Comparison of ENCODE assay signal across 9 cellular contexts in the genomic region with DNA sequence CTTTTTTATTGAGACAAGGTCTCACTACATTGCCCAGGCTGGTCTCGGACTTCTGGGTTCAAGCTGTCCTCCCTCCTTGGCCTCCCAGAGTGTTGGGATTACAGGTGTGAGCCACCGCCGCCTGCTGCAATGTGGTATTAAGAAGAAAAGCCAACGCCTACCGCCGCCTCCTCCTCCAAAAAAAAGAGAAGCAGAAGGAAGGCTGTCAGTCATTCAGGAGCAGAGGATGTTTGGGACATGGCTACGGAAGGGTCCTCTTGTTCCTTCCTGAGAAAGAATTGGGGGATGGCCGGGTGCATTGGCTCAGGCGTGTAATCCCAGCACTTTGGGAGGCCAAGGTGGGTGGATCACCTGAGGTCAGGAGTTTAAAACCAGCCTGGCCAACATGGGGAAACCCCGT. TPM values are rescaled to one million over a fixed set of nuclear protein-coding genes. Genes with fewer than 3 reads are reported as not detected.
DNase-seq lines count a peak whose midpoint lies in the region; ATAC-seq lines count a peak whose summit lies in the region.
"Had no signal": no experiment of that assay in that cellular context is flagged by ENCODE, and none has a peak within 500 bp of the region (broad histone marks: within the 10 kb centered on the region; RNA-seq: fewer than 3 reads in every experiment).

No MANE protein-coding gene starts in this region.

- peaks cover 61% of the 10 kb centered on the region for H3K4me1 Mint-ChIP-seq in activated CD4-positive, alpha-beta T cell treated with anti-CD3 and anti-CD28 coated beads for 36 hours
- H3K4me1 Mint-ChIP-seq in activated CD4-positive, alpha-beta memory T cell treated with anti-CD3 and anti-CD28 coated beads, Interleukin-2, amount 10 ng/mL, durations not matched to agents 7 days and 5 days = peaks cover 57% of the 10 kb centered on the region
- peaks cover 85% of the 10 kb centered on the region for H3K4me1 Mint-ChIP-seq in stimulated activated naive CD8-positive, alpha-beta T cell treated with anti-CD3 and anti-CD28 coated beads, Interleukin-15, amount 100 ng/mL, for 72 hours

- no peaks in the 10 kb centered on the region for H3K9me3 Mint-ChIP-seq in activated CD4-positive, alpha-beta T cell treated with anti-CD3 and anti-CD28 coated beads for 36 hours (ENCODE audit: low read depth)
- no peaks in the 10 kb centered on the region for H3K9me3 Mint-ChIP-seq in activated CD4-positive, alpha-beta memory T cell treated with anti-CD3 and anti-CD28 coated beads, Interleukin-2, amount 10 ng/mL, durations not matched to agents 7 days and 5 days
- no peaks in the 10 kb centered on the region for H3K9me3 Mint-ChIP-seq in stimulated activated naive CD8-positive, alpha-beta T cell treated with anti-CD3 and anti-CD28 coated beads, Interleukin-15, amount 100 ng/mL, for 72 hours

- peaks cover 27% of the 10 kb centered on the region for H3K36me3 Mint-ChIP-seq in activated CD4-positive, alpha-beta T cell treated with anti-CD3 and anti-CD28 coated beads for 36 hours (ENCODE audit: low read depth)
- H3K36me3 Mint-ChIP-seq in activated CD4-positive, alpha-beta memory T cell treated with anti-CD3 and anti-CD28 coated beads, Interleukin-2, amount 10 ng/mL, durations not matched to agents 7 days and 5 days (ENCODE audit: low read depth) = peaks cover 29% of the 10 kb centered on the region

- POLR2A ChIA-PET in activated CD4-positive, alpha-beta T cell treated with anti-CD3 and anti-CD28 coated beads for 36 hours (lab: Charles Lee) = no interaction called here
- POLR2A ChIA-PET in activated CD4-positive, alpha-beta memory T cell treated with anti-CD3 and anti-CD28 coated beads, Interleukin-2, amount 10 ng/mL, durations not matched to agents 7 days and 5 days (lab: Charles Lee) = interaction anchor here (0.6 kb wide), 1 partner anchor 15 kb away, joined by 3 read pairs; the partner anchor contains the start of gene GEMIN7

- DNase-seq in activated CD4-positive, alpha-beta T cell treated with anti-CD3 and anti-CD28 coated beads for 36 hours = no peak
- no peak for DNase-seq in activated CD4-positive, alpha-beta T cell treated with anti-CD3 and anti-CD28 coated beads, Interleukin-2, amount 50 U/mL, for 4 hours
- DNase-seq in activated CD4-positive, alpha-beta memory T cell treated with anti-CD3 and anti-CD28 coated beads, Interleukin-2, amount 10 ng/mL, durations not matched to agents 7 days and 5 days = no peak
- DNase-seq in stimulated activated naive CD8-positive, alpha-beta T cell treated with anti-CD3 and anti-CD28 coated beads, Interleukin-15, amount 100 ng/mL, for 72 hours = no peak
- DNase-seq in NCI-H2196 (lab: John Stamatoyannopoulos, UW; ENCODE audit: unreplicated experiment) (no peak), KG1 (lab: John Stamatoyannopoulos, UW) (no peak), NCI-H1930 (lab: John Stamatoyannopoulos, UW) (no peak)
- DNase-seq: T-helper 9 cell had no signal

- H3K4me3 ChIP-seq in iPS-18c (ENCODE audit: insufficient read depth, low read depth, low read length) = peak overlapping the region; percentile 95; the same call in 1 of the 2 replicates

- H3K9me3 ChIP-seq in iPS-18c (ENCODE audit: control insufficient read depth, insufficient read depth, low read length) = peaks cover 2% of the 10 kb centered on the region

- no peaks in the 10 kb centered on the region for H3K27me3 Mint-ChIP-seq in activated CD4-positive, alpha-beta T cell treated with anti-CD3 and anti-CD28 coated beads for 36 hours
- H3K27me3 Mint-ChIP-seq in activated CD4-positive, alpha-beta memory T cell treated with anti-CD3 and anti-CD28 coated beads, Interleukin-2, amount 10 ng/mL, durations not matched to agents 7 days and 5 days = no peaks in the 10 kb centered on the region
- no peaks in the 10 kb centered on the region for H3K27me3 Mint-ChIP-seq in stimulated activated naive CD8-positive, alpha-beta T cell treated with anti-CD3 and anti-CD28 coated beads, Interleukin-15, amount 100 ng/mL, for 72 hours

- H3K27ac Mint-ChIP-seq in activated CD4-positive, alpha-beta T cell treated with anti-CD3 and anti-CD28 coated beads for 36 hours = peak overlapping the region; percentile 73
- peak overlapping the region; percentile 58 for H3K27ac Mint-ChIP-seq in activated CD4-positive, alpha-beta memory T cell treated with anti-CD3 and anti-CD28 coated beads, Interleukin-2, amount 10 ng/mL, durations not matched to agents 7 days and 5 days
- H3K27ac Mint-ChIP-seq in stimulated activated naive CD8-positive, alpha-beta T cell treated with anti-CD3 and anti-CD28 coated beads, Interleukin-15, amount 100 ng/mL, for 72 hours = peak overlapping the region in 1 of 2 donors; percentile 80

- CTCF ChIA-PET in activated CD4-positive, alpha-beta T cell treated with anti-CD3 and anti-CD28 coated beads for 36 hours (lab: Charles Lee) = no interaction called here
- CTCF ChIA-PET in activated CD4-positive, alpha-beta memory T cell treated with anti-CD3 and anti-CD28 coated beads, Interleukin-2, amount 10 ng/mL, durations not matched to agents 7 days and 5 days (lab: Charles Lee) = no interaction called here

- peak overlapping the region; percentile 89 for H3K4me3 Mint-ChIP-seq in activated CD4-positive, alpha-beta T cell treated with anti-CD3 and anti-CD28 coated beads for 36 hours
- peak overlapping the region; percentile 77 for H3K4me3 Mint-ChIP-seq in activated CD4-positive, alpha-beta memory T cell treated with anti-CD3 and anti-CD28 coated beads, Interleukin-2, amount 10 ng/mL, durations not matched to agents 7 days and 5 days
- peak overlapping the region; percentile 80 to 90 for H3K4me3 Mint-ChIP-seq in stimulated activated naive CD8-positive, alpha-beta T cell treated with anti-CD3 and anti-CD28 coated beads, Interleukin-15, amount 100 ng/mL, for 72 hours

- no peak for ATAC-seq in activated CD4-positive, alpha-beta T cell treated with anti-CD3 and anti-CD28 coated beads for 36 hours
- no peak for ATAC-seq in stimulated activated naive CD8-positive, alpha-beta T cell treated with anti-CD3 and anti-CD28 coated beads, Interleukin-15, amount 100 ng/mL, for 72 hours

- intact Hi-C loops in activated CD4-positive, alpha-beta T cell treated with anti-CD3 and anti-CD28 coated beads for 36 hours (cut with DNase I, micrococcal nuclease) = loop anchor here (5.0 kb wide), 4 partner anchors 33 to 1253 kb away; partner anchors contain the start of genes POLR1G (in 1 of the 2), PPM1N (in 1 of the 2), PPP1R13L (in 1 of the 2) and PPP5C (in 1 of the 2)

RNA-seq across cellular contexts. Expression of gene PPP1R37, which starts 1.2 kb away (rescaled TPM):
- 10 to 100 TPM; 12.5 to 14.1 TPM for total RNA-seq in activated CD4-positive, alpha-beta T cell treated with anti-CD3 and anti-CD28 coated beads for 36 hours
- total RNA-seq in activated CD4-positive, alpha-beta memory T cell treated with anti-CD3 and anti-CD28 coated beads, Interleukin-2, amount 10 ng/mL, durations not matched to agents 7 days and 5 days = 10 to 100 TPM; 16.3 to 16.4 TPM

RNA-seq across cellular contexts. Expression of gene GEMIN7, which starts 15.1 kb away (rescaled TPM):
- 10 to 100 TPM; 35.4 to 35.5 TPM for total RNA-seq in activated CD4-positive, alpha-beta T cell treated with anti-CD3 and anti-CD28 coated beads for 36 hours
- total RNA-seq in activated CD4-positive, alpha-beta memory T cell treated with anti-CD3 and anti-CD28 coated beads, Interleukin-2, amount 10 ng/mL, durations not matched to agents 7 days and 5 days = 10 to 100 TPM; 31.7 to 35.5 TPM

RNA-seq across cellular contexts. Expression of gene ZNF296, which starts 17.9 kb away (rescaled TPM):
- total RNA-seq in activated CD4-positive, alpha-beta T cell treated with anti-CD3 and anti-CD28 coated beads for 36 hours = 1 to 10 TPM; 3.1 to 4.8 TPM
- 1 to 10 TPM; 5.4 to 5.9 TPM for total RNA-seq in activated CD4-positive, alpha-beta memory T cell treated with anti-CD3 and anti-CD28 coated beads, Interleukin-2, amount 10 ng/mL, durations not matched to agents 7 days and 5 days

RNA-seq across cellular contexts. Expression of gene CLASRP, which starts 55.3 kb away (rescaled TPM):
- 100 to 1,000 TPM; 101 to 103 TPM for total RNA-seq in activated CD4-positive, alpha-beta T cell treated with anti-CD3 and anti-CD28 coated beads for 36 hours
- total RNA-seq in activated CD4-positive, alpha-beta memory T cell treated with anti-CD3 and anti-CD28 coated beads, Interleukin-2, amount 10 ng/mL, durations not matched to agents 7 days and 5 days = 10 to 100 TPM; 84.3 to 88.0 TPM
